In the genomic region with DNA sequence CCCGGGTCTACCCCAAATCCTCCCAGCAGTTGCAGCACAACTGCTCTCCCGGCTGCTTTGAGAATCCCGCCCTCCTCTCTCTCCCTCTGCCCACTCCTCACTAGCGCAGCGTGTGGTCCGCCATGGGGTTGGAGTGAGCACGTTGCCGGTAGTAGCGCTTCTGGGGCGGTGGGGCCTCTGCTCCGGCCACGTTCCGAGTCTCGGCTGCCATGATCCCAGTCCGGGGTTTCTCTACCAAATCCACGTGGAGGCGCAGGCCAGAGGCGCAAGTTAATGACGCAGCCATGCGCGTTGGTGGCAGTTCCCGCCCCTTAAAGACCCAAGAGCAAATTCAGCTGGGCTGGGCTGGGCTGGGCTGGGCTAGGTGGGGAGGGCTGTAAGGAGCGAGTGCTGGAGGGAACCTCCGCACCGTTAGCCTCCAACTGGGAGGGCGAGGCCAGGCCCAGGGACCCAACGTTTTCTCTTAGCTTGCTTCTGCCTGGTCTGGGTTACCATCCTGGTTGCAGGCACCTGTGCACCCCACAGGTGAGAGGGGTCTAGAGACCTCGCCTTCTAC, we compare ENCODE assay signal across 8 cellular contexts. TPM values are rescaled to one million over a fixed set of nuclear protein-coding genes. Genes with fewer than 3 reads are reported as not detected.
A peak's percentile ranks its signal among the peaks of the same experiment; 100 is the strongest.
DNase-seq lines count a peak whose midpoint lies in the region; ATAC-seq and TF ChIP-seq lines count a peak whose summit lies in the region.

METTL1 (minus strand) TSS at position 233 of the 556 bp plus-strand sequence; CDS start at position 211, 22 bp downstream.

- no peaks in the 10 kb centered on the region for H3K27me3 ChIP-seq in lung (ENCODE audit: control insufficient read depth, insufficient read depth)

- DNase-seq in CD1c-positive myeloid dendritic cell (ENCODE audit: extremely low spot score) (peak; percentile 97), NCI-H82 (lab: John Stamatoyannopoulos, UW) (peak; percentile 99), lung (ENCODE audit: low spot score) (peak; percentile 95)
- DNase-seq in activated CD8-positive, alpha-beta T cell treated with anti-CD3 and anti-CD28 coated beads, Interleukin-2, amount 10 ng/mL, durations not matched to agents 7 days and 5 days, result peak; percentile 96
- DNase-seq in effector CD4-positive, alpha-beta T cell, result peak; percentile 85
- DNase-seq in stimulated activated CD4-positive, alpha-beta T cell treated with anti-CD3 and anti-CD28 coated beads, TNF-alpha, amount 100 ng/mL, for 4 hours (ENCODE audit: low read depth in 3 of 3), result peak; percentile 84 to 92 (median 87)

- peak within 1 kb of the TSS; percentile 83 for H3K4me3 ChIP-seq in lung

- H3K36me3 ChIP-seq in lung (ENCODE audit: control insufficient read depth in 2 of 2, insufficient read depth in 2 of 2, low read length in 2 of 2), result peaks cover 3 to 9% of the 10 kb centered on the region in 2 donors

- H3K4me1 ChIP-seq in lung (ENCODE audit: control insufficient read depth in 2 of 2, insufficient read depth in 2 of 2, low read length in 2 of 2), result peaks cover 5 to 6% of the 10 kb centered on the region in 2 donors

- ATAC-seq in GM19397 (IDR thresholded peaks at IDR 0.05; ENCODE audit: unreplicated experiment) (peak; percentile 75), HG03571 (IDR thresholded peaks at IDR 0.05; ENCODE audit: unreplicated experiment) (peak; percentile 79), lung (ENCODE audit: insufficient read depth, low FRiP score) (peak; percentile 88)
- ATAC-seq in activated CD8-positive, alpha-beta T cell treated with anti-CD3 and anti-CD28 coated beads, Interleukin-2, amount 10 ng/mL, durations not matched to agents 7 days and 5 days, result peak; percentile 91

- TF ChIP-seq CTCF in lung (IDR thresholded peaks at IDR 0.05; ENCODE audit: control extremely low read depth, extremely low read depth), result peak; percentile 4

- no peaks in the 10 kb centered on the region for H3K27me3 Mint-ChIP-seq in activated CD8-positive, alpha-beta T cell treated with anti-CD3 and anti-CD28 coated beads, Interleukin-2, amount 10 ng/mL, durations not matched to agents 7 days and 5 days (ENCODE audit: low read depth)

- peak within 1 kb of the TSS; percentile 97 for H3K4me3 Mint-ChIP-seq in activated CD8-positive, alpha-beta T cell treated with anti-CD3 and anti-CD28 coated beads, Interleukin-2, amount 10 ng/mL, durations not matched to agents 7 days and 5 days

- peak within 1 kb of the TSS; percentile 84 to 91 for H3K27ac ChIP-seq in lung (ENCODE audit: low read depth in 1 of 2, low read length in 1 of 2)

- H3K36me3 Mint-ChIP-seq in activated CD8-positive, alpha-beta T cell treated with anti-CD3 and anti-CD28 coated beads, Interleukin-2, amount 10 ng/mL, durations not matched to agents 7 days and 5 days (ENCODE audit: low read depth), result peaks cover 25% of the 10 kb centered on the region

- H3K9me3 ChIP-seq in lung (ENCODE audit: control insufficient read depth in 2 of 2, insufficient read depth in 1 of 2, low read length in 1 of 2), result no peaks in the 10 kb centered on the region

- CTCF ChIA-PET in activated CD8-positive, alpha-beta T cell treated with anti-CD3 and anti-CD28 coated beads, Interleukin-2, amount 10 ng/mL, durations not matched to agents 7 days and 5 days (lab: Charles Lee), result interaction anchor here (0.9 to 1.5 kb wide), 6 partner anchors 9 to 31 kb away, joined by 3 to 13 read pairs (median 7); partner anchors contain the start of gene TSFM

- H3K4me1 Mint-ChIP-seq in activated CD8-positive, alpha-beta T cell treated with anti-CD3 and anti-CD28 coated beads, Interleukin-2, amount 10 ng/mL, durations not matched to agents 7 days and 5 days (ENCODE audit: low read depth), result peaks cover 21% of the 10 kb centered on the region

- POLR2A ChIA-PET in activated CD8-positive, alpha-beta T cell treated with anti-CD3 and anti-CD28 coated beads, Interleukin-2, amount 10 ng/mL, durations not matched to agents 7 days and 5 days (lab: Charles Lee), result interaction anchor here (0.6 to 1.3 kb wide), 5 partner anchors 9 to 98 kb away, joined by 3 to 6 read pairs (median 5); partner anchors contain the start of gene TSFM

- 0 to 1% methylated on average over 28 of the region's 28 CpGs for WGBS in lung, 2 donors

- peak within 1 kb of the TSS; percentile 98 for H3K27ac Mint-ChIP-seq in activated CD8-positive, alpha-beta T cell treated with anti-CD3 and anti-CD28 coated beads, Interleukin-2, amount 10 ng/mL, durations not matched to agents 7 days and 5 days

- H3K9me3 Mint-ChIP-seq in activated CD8-positive, alpha-beta T cell treated with anti-CD3 and anti-CD28 coated beads, Interleukin-2, amount 10 ng/mL, durations not matched to agents 7 days and 5 days (ENCODE audit: insufficient read depth), result no peaks in the 10 kb centered on the region

RNA-seq across cellular contexts. Expression of gene METTL1, which starts in this region (rescaled TPM):
- 10 to 100 TPM; 26.3 to 28.8 TPM for total RNA-seq in activated CD8-positive, alpha-beta T cell treated with anti-CD3 and anti-CD28 coated beads, Interleukin-2, amount 10 ng/mL, durations not matched to agents 7 days and 5 days
- total RNA-seq in lung, result 10 to 100 TPM in 1 of 2 donors, 1 to 10 TPM in 1; 2.8 to 29.5 TPM
- 10 to 100 TPM; 33.7 to 35.5 TPM for polyA plus RNA-seq in lung

Comparison
In these comparisons a context has a peak if more than half of its experiments do, and no peak if none do; other contexts are left out.
1. Peak in every context shown above with its lines: DNase-seq, ATAC-seq, H3K4me3 ChIP-seq and H3K27ac ChIP-seq.